ENCODE assay signal across 11 cellular contexts in the genomic region with DNA sequence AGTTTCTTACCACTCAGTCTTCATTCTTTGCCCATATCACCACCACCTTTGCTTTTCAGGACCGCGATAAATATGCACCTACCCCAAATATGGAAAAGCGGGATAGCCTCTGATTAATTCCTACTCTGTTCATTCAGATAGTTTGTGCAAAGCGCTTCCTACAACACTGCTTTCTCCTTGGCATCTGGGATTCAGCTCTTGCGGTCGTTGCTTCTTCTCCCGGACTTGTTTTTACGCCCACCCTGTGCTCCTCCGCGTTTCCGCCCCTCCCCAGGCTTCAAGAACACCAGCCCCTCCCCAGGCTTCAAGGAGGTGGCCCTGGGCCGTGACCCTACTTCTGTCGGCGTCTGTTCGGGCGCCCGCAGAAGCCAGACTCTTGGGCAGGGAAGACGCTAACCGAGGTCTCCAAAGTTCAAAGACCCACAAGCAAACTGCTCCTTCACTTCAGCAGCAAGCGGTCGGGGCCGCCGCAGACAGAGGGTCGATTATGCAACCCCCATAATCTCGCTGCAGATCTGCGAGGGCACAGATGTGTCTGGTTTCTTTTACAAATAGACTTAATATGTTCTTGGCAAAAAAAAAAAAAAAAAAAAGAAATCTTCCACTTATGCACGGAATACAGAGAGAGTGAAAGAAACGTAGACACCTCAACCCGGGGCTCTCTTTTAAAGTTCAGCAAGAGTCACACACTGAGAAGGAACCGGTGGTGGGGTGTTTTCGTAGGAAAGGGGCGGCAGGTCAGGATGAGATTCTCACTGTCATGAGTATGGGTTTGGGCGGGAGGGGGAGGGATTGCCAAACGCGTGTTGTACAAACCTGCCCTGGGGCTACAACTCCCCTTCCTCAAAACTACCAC. TPM values are rescaled to one million over a fixed set of nuclear protein-coding genes. Genes with fewer than 3 reads are reported as not detected.
A peak's percentile ranks its signal among the peaks of the same experiment; 100 is the strongest.
DNase-seq lines count a peak whose midpoint lies in the region; ATAC-seq lines count a peak whose summit lies in the region.
"Had no signal": no experiment of that assay in that cellular context is flagged by ENCODE, and none has a peak within 500 bp of the region (broad histone marks: within the 10 kb centered on the region; RNA-seq: fewer than 3 reads in every experiment).

No MANE protein-coding gene starts in this region.

- CTCF ChIA-PET in activated CD8-positive, alpha-beta memory T cell treated with anti-CD3 and anti-CD28 coated beads, Interleukin-2, amount 10 ng/mL, durations not matched to agents 7 days and 5 days (lab: Charles Lee), result interaction anchor here (1.9 kb wide), 1 partner anchor 17 kb away, joined by 4 read pairs; a partner anchor contains a TSS

- peaks cover 98% of the 10 kb centered on the region for H3K27me3 Mint-ChIP-seq in activated CD8-positive, alpha-beta memory T cell treated with anti-CD3 and anti-CD28 coated beads, Interleukin-2, amount 10 ng/mL, durations not matched to agents 7 days and 5 days
- H3K27me3 Mint-ChIP-seq in stimulated activated naive CD8-positive, alpha-beta T cell treated with anti-CD3 and anti-CD28 coated beads, Interleukin-15, amount 100 ng/mL, for 72 hours, result peaks cover 100% of the 10 kb centered on the region
- H3K27me3 Mint-ChIP-seq in activated T-helper 17 cell treated with anti-CD3 and anti-CD28 coated beads, Interleukin-2, amount 50 U/mL, for 72 hours, result peaks cover 89% of the 10 kb centered on the region

- H3K27ac Mint-ChIP-seq in activated CD8-positive, alpha-beta memory T cell treated with anti-CD3 and anti-CD28 coated beads, Interleukin-2, amount 10 ng/mL, durations not matched to agents 7 days and 5 days, result peak overlapping the region; percentile 50
- peak overlapping the region in 1 of 2 donors; percentile 8 for H3K27ac Mint-ChIP-seq in stimulated activated naive CD8-positive, alpha-beta T cell treated with anti-CD3 and anti-CD28 coated beads, Interleukin-15, amount 100 ng/mL, for 72 hours
- no peak overlapping the region for H3K27ac Mint-ChIP-seq in activated T-helper 17 cell treated with anti-CD3 and anti-CD28 coated beads, Interleukin-2, amount 50 U/mL, for 72 hours
- H3K27ac Mint-ChIP-seq: B cell had no signal

- peaks cover 3% of the 10 kb centered on the region for H3K36me3 Mint-ChIP-seq in activated CD8-positive, alpha-beta memory T cell treated with anti-CD3 and anti-CD28 coated beads, Interleukin-2, amount 10 ng/mL, durations not matched to agents 7 days and 5 days
- peaks cover 23% of the 10 kb centered on the region for H3K36me3 Mint-ChIP-seq in activated T-helper 17 cell treated with anti-CD3 and anti-CD28 coated beads, Interleukin-2, amount 50 U/mL, for 72 hours (ENCODE audit: low read depth)

- H3K4me3 ChIP-seq in SJSA1 (peak overlapping the region; percentile 61), iPS-18c (ENCODE audit: insufficient read depth, low read depth, low read length) (peak overlapping the region; percentile 31; the same call in 1 of the 2 replicates)

- ATAC-seq in activated CD8-positive, alpha-beta memory T cell treated with anti-CD3 and anti-CD28 coated beads, Interleukin-2, amount 10 ng/mL, durations not matched to agents 7 days and 5 days, result no peak
- no peak for ATAC-seq in stimulated activated naive CD8-positive, alpha-beta T cell treated with anti-CD3 and anti-CD28 coated beads, Interleukin-15, amount 100 ng/mL, for 72 hours
- no peak for ATAC-seq in activated T-helper 17 cell treated with anti-CD3 and anti-CD28 coated beads, Interleukin-2, amount 50 U/mL, for 72 hours (replicated peaks)

- H3K36me3 ChIP-seq in SJSA1, result peaks cover 36% of the 10 kb centered on the region

- DNase-seq in activated CD8-positive, alpha-beta memory T cell treated with anti-CD3 and anti-CD28 coated beads, Interleukin-2, amount 10 ng/mL, durations not matched to agents 7 days and 5 days, result no peak
- DNase-seq in activated CD8-positive, alpha-beta memory T cell treated with anti-CD3 and anti-CD28 coated beads, Interleukin-2, amount 50 U/mL, for 4 hours, result no peak
- DNase-seq in SJSA1 (ENCODE audit: low read depth in 1 of 2, low spot score in 2 of 2) (peak in 1 of 2 experiments; percentile 44), HuH-7 (ENCODE audit: low spot score) (no peak)
- DNase-seq in stimulated activated naive CD8-positive, alpha-beta T cell treated with anti-CD3 and anti-CD28 coated beads, Interleukin-15, amount 100 ng/mL, for 72 hours, result no peak
- no peak for DNase-seq in activated CD4-positive, CD25-positive, alpha-beta regulatory T cell treated with anti-CD3 and anti-CD28 coated beads, Interleukin-2, amount 50 U/mL, for 72 hours
- DNase-seq: activated effector memory CD4-positive, alpha-beta T cell treated with Interleukin-2 at 50 U/mL for 16 hours; GDM1 had no signal

- H3K9me3 ChIP-seq in SJSA1 (replicated peaks) (no peaks in the 10 kb centered on the region; the same call in 1 of the 2 replicates), iPS-18c (ENCODE audit: control insufficient read depth, insufficient read depth, low read length) (peaks cover 8% of the 10 kb centered on the region)

- H3K4me3 Mint-ChIP-seq in activated CD8-positive, alpha-beta memory T cell treated with anti-CD3 and anti-CD28 coated beads, Interleukin-2, amount 10 ng/mL, durations not matched to agents 7 days and 5 days, result no peak overlapping the region
- H3K4me3 Mint-ChIP-seq in stimulated activated naive CD8-positive, alpha-beta T cell treated with anti-CD3 and anti-CD28 coated beads, Interleukin-15, amount 100 ng/mL, for 72 hours, result peak overlapping the region; percentile 23 to 56
- no peak overlapping the region for H3K4me3 Mint-ChIP-seq in activated T-helper 17 cell treated with anti-CD3 and anti-CD28 coated beads, Interleukin-2, amount 50 U/mL, for 72 hours
- H3K4me3 Mint-ChIP-seq: B cell had no signal

- peak overlapping the region; percentile 72 for H3K27ac ChIP-seq in SJSA1

- peaks cover 57% of the 10 kb centered on the region for H3K4me1 ChIP-seq in SJSA1 (replicated peaks)

- no peaks in the 10 kb centered on the region for H3K9me3 Mint-ChIP-seq in activated CD8-positive, alpha-beta memory T cell treated with anti-CD3 and anti-CD28 coated beads, Interleukin-2, amount 10 ng/mL, durations not matched to agents 7 days and 5 days (ENCODE audit: low read depth)
- no peaks in the 10 kb centered on the region for H3K9me3 Mint-ChIP-seq in stimulated activated naive CD8-positive, alpha-beta T cell treated with anti-CD3 and anti-CD28 coated beads, Interleukin-15, amount 100 ng/mL, for 72 hours
- no peaks in the 10 kb centered on the region for H3K9me3 Mint-ChIP-seq in activated T-helper 17 cell treated with anti-CD3 and anti-CD28 coated beads, Interleukin-2, amount 50 U/mL, for 72 hours

- no peaks in the 10 kb centered on the region for H3K27me3 ChIP-seq in SJSA1 (replicated peaks)

- H3K4me1 Mint-ChIP-seq in activated CD8-positive, alpha-beta memory T cell treated with anti-CD3 and anti-CD28 coated beads, Interleukin-2, amount 10 ng/mL, durations not matched to agents 7 days and 5 days, result peaks cover 24% of the 10 kb centered on the region
- peaks cover 82% of the 10 kb centered on the region for H3K4me1 Mint-ChIP-seq in stimulated activated naive CD8-positive, alpha-beta T cell treated with anti-CD3 and anti-CD28 coated beads, Interleukin-15, amount 100 ng/mL, for 72 hours
- peaks cover 25% of the 10 kb centered on the region for H3K4me1 Mint-ChIP-seq in activated T-helper 17 cell treated with anti-CD3 and anti-CD28 coated beads, Interleukin-2, amount 50 U/mL, for 72 hours

RNA-seq across cellular contexts. Expression of a gene that starts 2.0 kb away (rescaled TPM):
- not detected for total RNA-seq in activated CD8-positive, alpha-beta memory T cell treated with anti-CD3 and anti-CD28 coated beads, Interleukin-2, amount 10 ng/mL, durations not matched to agents 7 days and 5 days
- total RNA-seq in SJSA1 (2014; rRNA removed; shearing (Covaris generic)), result 2.3 and 3.6 TPM in 2 replicates
- not detected for total RNA-seq in activated T-helper 17 cell treated with anti-CD3 and anti-CD28 coated beads, Interleukin-2, amount 50 U/mL, for 72 hours
- total RNA-seq: B cell had no signal

RNA-seq across cellular contexts. Expression of a gene that starts 17.3 kb away (rescaled TPM):
- total RNA-seq in activated CD8-positive, alpha-beta memory T cell treated with anti-CD3 and anti-CD28 coated beads, Interleukin-2, amount 10 ng/mL, durations not matched to agents 7 days and 5 days, result not detected
- 1.8 and 3.3 TPM in 2 replicates for total RNA-seq in SJSA1 (2014; rRNA removed; shearing (Covaris generic))
- not detected for total RNA-seq in activated T-helper 17 cell treated with anti-CD3 and anti-CD28 coated beads, Interleukin-2, amount 50 U/mL, for 72 hours
- total RNA-seq: B cell had no signal

Comparison
In these comparisons a context has a peak if more than half of its experiments do, and no peak if none do; other contexts are left out.
1. H3K4me3 Mint-ChIP-seq: peak in stimulated activated naive CD8-positive, alpha-beta T cell treated with anti-CD3 and anti-CD28 coated beads, Interleukin-15, amount 100 ng/mL, for 72 hours (2 of 2); none in activated CD8-positive, alpha-beta memory T cell treated with anti-CD3 and anti-CD28 coated beads, Interleukin-2, amount 10 ng/mL, durations not matched to agents 7 days and 5 days (single experiment) and activated T-helper 17 cell treated with anti-CD3 and anti-CD28 coated beads, Interleukin-2, amount 50 U/mL, for 72 hours (single experiment).